ENCODE assay signal across 7 cellular contexts in the genomic region with DNA sequence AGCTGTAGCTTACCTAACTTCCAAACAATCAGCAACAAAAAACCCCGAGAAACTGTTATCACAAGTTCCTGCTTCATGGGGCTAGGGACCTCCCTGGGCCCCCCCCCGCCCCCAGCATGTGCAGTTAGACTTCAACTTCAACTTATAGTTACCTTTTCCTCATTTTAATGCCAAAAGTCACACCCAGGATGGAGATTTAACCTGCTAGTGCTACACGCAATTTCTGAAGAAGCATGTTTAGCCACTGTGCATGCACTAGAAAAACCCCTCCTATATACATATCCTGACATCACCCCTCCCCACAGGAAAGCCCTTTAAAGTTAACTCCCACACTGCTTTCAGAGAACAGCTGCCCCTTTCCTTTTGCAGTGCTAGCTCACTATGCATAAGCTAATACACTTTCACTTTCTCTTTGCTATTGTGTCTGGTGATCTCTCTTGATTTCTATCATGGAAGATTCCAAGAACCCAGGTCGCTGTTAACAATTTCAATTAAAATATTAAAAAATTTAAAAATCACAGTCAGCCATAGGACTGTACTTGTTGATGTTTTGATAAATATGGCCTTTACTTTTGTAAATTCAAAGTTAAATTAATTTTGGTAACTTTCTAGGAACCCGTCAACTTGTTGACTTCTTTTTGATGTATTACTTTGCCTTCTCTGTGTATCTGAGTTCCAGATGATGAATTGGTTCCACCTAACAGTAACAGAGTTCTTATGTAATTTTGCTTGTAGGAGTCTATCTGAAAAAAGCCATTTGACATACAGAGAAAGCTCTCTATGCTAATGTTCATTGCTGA.
DNase-seq lines count a peak whose midpoint lies in the region; ATAC-seq and TF ChIP-seq lines count a peak whose summit lies in the region.

No MANE protein-coding gene starts in this region.

- H4K20me1 ChIP-seq in OCI-LY3 (ENCODE audit: insufficient read depth, low read length): peaks cover 30% of the 10 kb centered on the region

- H3K4me3 ChIP-seq in OCI-LY3 (ENCODE audit: low read length): peak overlapping the region; percentile 54

- H3K27me3 ChIP-seq in OCI-LY3 (ENCODE audit: low read depth, low read length): no peaks in the 10 kb centered on the region

- H3K9me3 Mint-ChIP-seq in stimulated activated naive B cell treated with anti-CD40 and anti-IgM and Interleukin-4, amounts not matched to agents 10 μg/mL and 1 μg/mL and 100 μg/mL, for 72 hours: peaks cover 0 to 3% of the 10 kb centered on the region in 2 donors
- H3K9me3 Mint-ChIP-seq in glutamatergic neuron (ENCODE audit: unreplicated experiment): peaks cover 5% of the 10 kb centered on the region

- no peaks in the 10 kb centered on the region for H3K27me3 Mint-ChIP-seq in stimulated activated naive B cell treated with anti-CD40 and anti-IgM and Interleukin-4, amounts not matched to agents 10 μg/mL and 1 μg/mL and 100 μg/mL, for 72 hours
- peaks cover 8% of the 10 kb centered on the region for H3K27me3 Mint-ChIP-seq in glutamatergic neuron (ENCODE audit: unreplicated experiment)

- peak overlapping the region; percentile 21; the same call in 1 of the 2 replicates for H3K9ac ChIP-seq in OCI-LY3 (ENCODE audit: low read length)

- H3K27ac ChIP-seq in OCI-LY3 (ENCODE audit: low read length): peak overlapping the region; percentile 77

- peak; percentile 33 for DNase-seq in activated naive CD8-positive, alpha-beta T cell treated with anti-CD3 and anti-CD28 coated beads, Interleukin-2, amount 50 U/mL, for 16 hours (ENCODE audit: low read depth, low spot score)
- DNase-seq in left colon (peak in 1 of 2 donors; percentile 27), glutamatergic neuron (no peak)
- peak; percentile 82 for DNase-seq in stimulated activated naive B cell treated with anti-CD40 and anti-IgM and Interleukin-4, amounts not matched to agents 10 μg/mL and 1 μg/mL and 100 μg/mL, for 72 hours

- H3K4me1 Mint-ChIP-seq in stimulated activated naive B cell treated with anti-CD40 and anti-IgM and Interleukin-4, amounts not matched to agents 10 μg/mL and 1 μg/mL and 100 μg/mL, for 72 hours: peaks cover 65 to 92% of the 10 kb centered on the region in 2 donors
- H3K4me1 Mint-ChIP-seq in glutamatergic neuron (ENCODE audit: low read depth, unreplicated experiment): peaks cover 48% of the 10 kb centered on the region

- no peaks in the 10 kb centered on the region for H3K9me3 ChIP-seq in OCI-LY3 (ENCODE audit: insufficient read depth, low read length)

- H3K4me3 Mint-ChIP-seq in stimulated activated naive B cell treated with anti-CD40 and anti-IgM and Interleukin-4, amounts not matched to agents 10 μg/mL and 1 μg/mL and 100 μg/mL, for 72 hours: peak overlapping the region; percentile 41 to 69
- no peak overlapping the region for H3K4me3 Mint-ChIP-seq in glutamatergic neuron (ENCODE audit: unreplicated experiment)

- intact Hi-C loops in left colon (cut with DNase I, micrococcal nuclease): no loop called here

- peaks cover 56% of the 10 kb centered on the region for H3K4me1 ChIP-seq in OCI-LY3 (ENCODE audit: low read length)

- peak overlapping the region; percentile 74 for H3K4me2 ChIP-seq in OCI-LY3 (ENCODE audit: low read length)

- peaks cover 60 to 72% of the 10 kb centered on the region in 2 donors for H3K36me3 Mint-ChIP-seq in stimulated activated naive B cell treated with anti-CD40 and anti-IgM and Interleukin-4, amounts not matched to agents 10 μg/mL and 1 μg/mL and 100 μg/mL, for 72 hours
- H3K36me3 Mint-ChIP-seq in glutamatergic neuron (ENCODE audit: unreplicated experiment): peaks cover 3% of the 10 kb centered on the region

- H3K27ac Mint-ChIP-seq in stimulated activated naive B cell treated with anti-CD40 and anti-IgM and Interleukin-4, amounts not matched to agents 10 μg/mL and 1 μg/mL and 100 μg/mL, for 72 hours: peak overlapping the region; percentile 97
- H3K27ac Mint-ChIP-seq in glutamatergic neuron (ENCODE audit: unreplicated experiment): no peak overlapping the region

- ATAC-seq in GM18909 (IDR thresholded peaks at IDR 0.05; ENCODE audit: poor library complexity, unreplicated experiment) (peak; percentile 86), HG02870 (IDR thresholded peaks at IDR 0.05; ENCODE audit: unreplicated experiment) (peak; percentile 77), left colon (peak; percentile 69)
- ATAC-seq in stimulated activated naive B cell treated with anti-CD40 and anti-IgM and Interleukin-4, amounts not matched to agents 10 μg/mL and 1 μg/mL and 100 μg/mL, for 72 hours (replicated peaks): peak; percentile 81 to 87

- H3K36me3 ChIP-seq in OCI-LY3 (replicated peaks; ENCODE audit: low read depth, low read length): peaks cover 40% of the 10 kb centered on the region

- H3K79me2 ChIP-seq in OCI-LY3 (ENCODE audit: low read length): peaks cover 37% of the 10 kb centered on the region

- H2AFZ ChIP-seq in OCI-LY3 (ENCODE audit: low read depth, low read length): no peak overlapping the region

- TF ChIP-seq CTCF in OCI-LY3 (IDR thresholded peaks at IDR 0.05; ENCODE audit: low read depth, low read length): no peak
- TF ChIP-seq CTCF in glutamatergic neuron (IDR thresholded peaks at IDR 0.05; ENCODE audit: partially characterized antibody, unreplicated experiment): no peak
